Comparison of ENCODE assay signal across 1 cellular context in the genomic region with DNA sequence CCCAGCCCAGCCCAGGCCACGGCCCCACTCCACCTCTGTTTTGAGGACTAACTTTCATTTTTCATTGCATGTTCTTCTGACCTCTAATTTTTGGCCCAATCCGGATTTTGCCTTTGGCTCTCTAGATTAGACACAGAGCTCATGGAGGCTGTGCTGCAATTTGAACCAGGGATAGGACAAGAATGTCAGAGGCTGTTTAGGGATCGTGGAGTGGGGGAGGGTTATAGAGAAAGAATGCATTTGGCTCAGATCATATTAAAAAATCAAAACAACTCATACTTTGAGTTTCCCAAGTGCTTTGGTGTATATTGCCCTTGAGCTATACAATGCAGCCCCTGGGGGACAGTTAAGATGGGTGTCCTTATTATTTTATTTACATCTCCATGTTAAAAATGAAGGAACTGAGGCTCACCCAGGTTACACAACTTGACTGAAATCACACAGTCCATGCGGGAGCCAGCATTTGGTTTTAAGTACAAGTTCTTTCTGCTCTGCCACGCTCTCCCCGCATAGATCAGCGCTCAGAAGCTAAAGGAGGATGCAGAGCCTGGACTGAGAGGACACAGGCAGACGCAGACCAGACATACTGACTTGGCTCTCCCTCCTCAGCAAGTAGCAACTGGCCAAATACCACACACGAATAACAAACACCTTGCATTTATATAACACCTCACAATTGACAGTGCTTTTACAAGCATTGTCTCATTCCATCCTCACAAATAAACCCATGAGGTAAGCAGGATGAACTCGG.
TF ChIP-seq lines count a peak whose summit lies in the region.

No MANE protein-coding gene starts in this region.

TF ChIP-seq in HepG2, 621 proteins besides CTCF, POLR2A, EP300 and RAD21:
- TF ChIP-seq ZNF75D (CRISPR knock-in tag; IDR thresholded peaks at IDR 0.05; ENCODE audit: borderline replicate concordance): no peak
- TF ChIP-seq TCF7L2 (IDR thresholded peaks at IDR 0.05; ENCODE audit: low read depth, low read length): no peak
- TF ChIP-seq NCOA2 (CRISPR knock-in tag; IDR thresholded peaks at IDR 0.05): no peak
- no peak for TF ChIP-seq SP1 (IDR thresholded peaks at IDR 0.05)
- no peak for TF ChIP-seq SP1 (CRISPR knock-in tag; IDR thresholded peaks at IDR 0.05)
- TF ChIP-seq, protein P1, sequence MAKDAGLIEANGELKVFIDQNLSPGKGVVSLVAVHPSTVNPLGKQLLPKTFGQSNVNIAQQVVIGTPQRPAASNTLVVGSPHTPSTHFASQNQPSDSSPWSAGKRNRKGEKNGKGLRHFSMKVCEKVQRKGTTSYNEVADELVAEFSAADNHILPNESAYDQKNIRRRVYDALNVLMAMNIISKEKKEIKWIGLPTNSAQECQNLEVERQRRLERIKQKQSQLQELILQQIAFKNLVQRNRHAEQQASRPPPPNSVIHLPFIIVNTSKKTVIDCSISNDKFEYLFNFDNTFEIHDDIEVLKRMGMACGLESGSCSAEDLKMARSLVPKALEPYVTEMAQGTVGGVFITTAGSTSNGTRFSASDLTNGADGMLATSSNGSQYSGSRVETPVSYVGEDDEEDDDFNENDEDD (CRISPR knock-in tag; IDR thresholded peaks at IDR 0.05; ENCODE audit: borderline replicate concordance): no peak
- no peak for TF ChIP-seq ZNF780A (CRISPR knock-in tag; IDR thresholded peaks at IDR 0.05)
- TF ChIP-seq THAP11 (CRISPR knock-in tag; IDR thresholded peaks at IDR 0.05): no peak
- TF ChIP-seq TBX2 (CRISPR knock-in tag; IDR thresholded peaks at IDR 0.05; ENCODE audit: borderline replicate concordance): no peak
- TF ChIP-seq ZSCAN31 (CRISPR knock-in tag; IDR thresholded peaks at IDR 0.05; ENCODE audit: low read depth): no peak
- TF ChIP-seq, protein P2, sequence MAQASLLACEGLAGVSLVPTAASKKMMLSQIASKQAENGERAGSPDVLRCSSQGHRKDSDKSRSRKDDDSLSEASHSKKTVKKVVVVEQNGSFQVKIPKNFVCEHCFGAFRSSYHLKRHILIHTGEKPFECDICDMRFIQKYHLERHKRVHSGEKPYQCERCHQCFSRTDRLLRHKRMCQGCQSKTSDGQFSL (CRISPR knock-in tag; IDR thresholded peaks at IDR 0.05): no peak
- TF ChIP-seq ZKSCAN1 (IDR thresholded peaks at IDR 0.05; ENCODE audit: low read length): no peak
- no peak for TF ChIP-seq ZNF367 (CRISPR knock-in tag; IDR thresholded peaks at IDR 0.05; ENCODE audit: borderline replicate concordance)
- TF ChIP-seq CAMTA2 (CRISPR knock-in tag; IDR thresholded peaks at IDR 0.05; ENCODE audit: borderline replicate concordance): no peak
- no peak for TF ChIP-seq MLLT10 (CRISPR knock-in tag; IDR thresholded peaks at IDR 0.05)
- TF ChIP-seq, protein P3, sequence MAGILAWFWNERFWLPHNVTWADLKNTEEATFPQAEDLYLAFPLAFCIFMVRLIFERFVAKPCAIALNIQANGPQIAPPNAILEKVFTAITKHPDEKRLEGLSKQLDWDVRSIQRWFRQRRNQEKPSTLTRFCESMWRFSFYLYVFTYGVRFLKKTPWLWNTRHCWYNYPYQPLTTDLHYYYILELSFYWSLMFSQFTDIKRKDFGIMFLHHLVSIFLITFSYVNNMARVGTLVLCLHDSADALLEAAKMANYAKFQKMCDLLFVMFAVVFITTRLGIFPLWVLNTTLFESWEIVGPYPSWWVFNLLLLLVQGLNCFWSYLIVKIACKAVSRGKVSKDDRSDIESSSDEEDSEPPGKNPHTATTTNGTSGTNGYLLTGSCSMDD (CRISPR knock-in tag; IDR thresholded peaks at IDR 0.05): no peak
- no peak for TF ChIP-seq TBX3 (IDR thresholded peaks at IDR 0.05; ENCODE audit: borderline replicate concordance)
- no peak for TF ChIP-seq RFX1 (IDR thresholded peaks at IDR 0.05)
- TF ChIP-seq, protein P4, sequence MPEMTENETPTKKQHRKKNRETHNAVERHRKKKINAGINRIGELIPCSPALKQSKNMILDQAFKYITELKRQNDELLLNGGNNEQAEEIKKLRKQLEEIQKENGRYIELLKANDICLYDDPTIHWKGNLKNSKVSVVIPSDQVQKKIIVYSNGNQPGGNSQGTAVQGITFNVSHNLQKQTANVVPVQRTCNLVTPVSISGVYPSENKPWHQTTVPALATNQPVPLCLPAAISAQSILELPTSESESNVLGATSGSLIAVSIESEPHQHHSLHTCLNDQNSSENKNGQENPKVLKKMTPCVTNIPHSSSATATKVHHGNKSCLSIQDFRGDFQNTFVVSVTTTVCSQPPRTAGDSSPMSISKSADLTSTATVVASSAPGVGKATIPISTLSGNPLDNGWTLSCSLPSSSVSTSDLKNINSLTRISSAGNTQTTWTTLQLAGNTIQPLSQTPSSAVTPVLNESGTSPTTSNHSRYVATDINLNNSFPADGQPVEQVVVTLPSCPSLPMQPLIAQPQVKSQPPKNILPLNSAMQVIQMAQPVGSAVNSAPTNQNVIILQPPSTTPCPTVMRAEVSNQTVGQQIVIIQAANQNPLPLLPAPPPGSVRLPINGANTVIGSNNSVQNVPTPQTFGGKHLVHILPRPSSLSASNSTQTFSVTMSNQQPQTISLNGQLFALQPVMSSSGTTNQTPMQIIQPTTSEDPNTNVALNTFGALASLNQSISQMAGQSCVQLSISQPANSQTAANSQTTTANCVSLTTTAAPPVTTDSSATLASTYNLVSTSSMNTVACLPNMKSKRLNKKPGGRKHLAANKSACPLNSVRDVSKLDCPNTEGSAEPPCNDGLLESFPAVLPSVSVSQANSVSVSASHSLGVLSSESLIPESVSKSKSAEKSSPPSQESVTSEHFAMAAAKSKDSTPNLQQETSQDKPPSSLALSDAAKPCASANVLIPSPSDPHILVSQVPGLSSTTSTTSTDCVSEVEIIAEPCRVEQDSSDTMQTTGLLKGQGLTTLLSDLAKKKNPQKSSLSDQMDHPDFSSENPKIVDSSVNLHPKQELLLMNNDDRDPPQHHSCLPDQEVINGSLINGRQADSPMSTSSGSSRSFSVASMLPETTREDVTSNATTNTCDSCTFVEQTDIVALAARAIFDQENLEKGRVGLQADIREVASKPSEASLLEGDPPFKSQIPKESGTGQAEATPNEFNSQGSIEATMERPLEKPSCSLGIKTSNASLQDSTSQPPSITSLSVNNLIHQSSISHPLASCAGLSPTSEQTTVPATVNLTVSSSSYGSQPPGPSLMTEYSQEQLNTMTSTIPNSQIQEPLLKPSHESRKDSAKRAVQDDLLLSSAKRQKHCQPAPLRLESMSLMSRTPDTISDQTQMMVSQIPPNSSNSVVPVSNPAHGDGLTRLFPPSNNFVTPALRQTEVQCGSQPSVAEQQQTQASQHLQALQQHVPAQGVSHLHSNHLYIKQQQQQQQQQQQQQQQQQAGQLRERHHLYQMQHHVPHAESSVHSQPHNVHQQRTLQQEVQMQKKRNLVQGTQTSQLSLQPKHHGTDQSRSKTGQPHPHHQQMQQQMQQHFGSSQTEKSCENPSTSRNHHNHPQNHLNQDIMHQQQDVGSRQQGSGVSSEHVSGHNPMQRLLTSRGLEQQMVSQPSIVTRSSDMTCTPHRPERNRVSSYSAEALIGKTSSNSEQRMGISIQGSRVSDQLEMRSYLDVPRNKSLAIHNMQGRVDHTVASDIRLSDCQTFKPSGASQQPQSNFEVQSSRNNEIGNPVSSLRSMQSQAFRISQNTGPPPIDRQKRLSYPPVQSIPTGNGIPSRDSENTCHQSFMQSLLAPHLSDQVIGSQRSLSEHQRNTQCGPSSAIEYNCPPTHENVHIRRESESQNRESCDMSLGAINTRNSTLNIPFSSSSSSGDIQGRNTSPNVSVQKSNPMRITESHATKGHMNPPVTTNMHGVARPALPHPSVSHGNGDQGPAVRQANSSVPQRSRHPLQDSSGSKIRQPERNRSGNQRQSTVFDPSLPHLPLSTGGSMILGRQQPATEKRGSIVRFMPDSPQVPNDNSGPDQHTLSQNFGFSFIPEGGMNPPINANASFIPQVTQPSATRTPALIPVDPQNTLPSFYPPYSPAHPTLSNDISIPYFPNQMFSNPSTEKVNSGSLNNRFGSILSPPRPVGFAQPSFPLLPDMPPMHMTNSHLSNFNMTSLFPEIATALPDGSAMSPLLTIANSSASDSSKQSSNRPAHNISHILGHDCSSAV (CRISPR knock-in tag; IDR thresholded peaks at IDR 0.05; ENCODE audit: borderline replicate concordance): no peak
- TF ChIP-seq ZNF230 (CRISPR knock-in tag; IDR thresholded peaks at IDR 0.05): no peak
- TF ChIP-seq, protein P5, sequence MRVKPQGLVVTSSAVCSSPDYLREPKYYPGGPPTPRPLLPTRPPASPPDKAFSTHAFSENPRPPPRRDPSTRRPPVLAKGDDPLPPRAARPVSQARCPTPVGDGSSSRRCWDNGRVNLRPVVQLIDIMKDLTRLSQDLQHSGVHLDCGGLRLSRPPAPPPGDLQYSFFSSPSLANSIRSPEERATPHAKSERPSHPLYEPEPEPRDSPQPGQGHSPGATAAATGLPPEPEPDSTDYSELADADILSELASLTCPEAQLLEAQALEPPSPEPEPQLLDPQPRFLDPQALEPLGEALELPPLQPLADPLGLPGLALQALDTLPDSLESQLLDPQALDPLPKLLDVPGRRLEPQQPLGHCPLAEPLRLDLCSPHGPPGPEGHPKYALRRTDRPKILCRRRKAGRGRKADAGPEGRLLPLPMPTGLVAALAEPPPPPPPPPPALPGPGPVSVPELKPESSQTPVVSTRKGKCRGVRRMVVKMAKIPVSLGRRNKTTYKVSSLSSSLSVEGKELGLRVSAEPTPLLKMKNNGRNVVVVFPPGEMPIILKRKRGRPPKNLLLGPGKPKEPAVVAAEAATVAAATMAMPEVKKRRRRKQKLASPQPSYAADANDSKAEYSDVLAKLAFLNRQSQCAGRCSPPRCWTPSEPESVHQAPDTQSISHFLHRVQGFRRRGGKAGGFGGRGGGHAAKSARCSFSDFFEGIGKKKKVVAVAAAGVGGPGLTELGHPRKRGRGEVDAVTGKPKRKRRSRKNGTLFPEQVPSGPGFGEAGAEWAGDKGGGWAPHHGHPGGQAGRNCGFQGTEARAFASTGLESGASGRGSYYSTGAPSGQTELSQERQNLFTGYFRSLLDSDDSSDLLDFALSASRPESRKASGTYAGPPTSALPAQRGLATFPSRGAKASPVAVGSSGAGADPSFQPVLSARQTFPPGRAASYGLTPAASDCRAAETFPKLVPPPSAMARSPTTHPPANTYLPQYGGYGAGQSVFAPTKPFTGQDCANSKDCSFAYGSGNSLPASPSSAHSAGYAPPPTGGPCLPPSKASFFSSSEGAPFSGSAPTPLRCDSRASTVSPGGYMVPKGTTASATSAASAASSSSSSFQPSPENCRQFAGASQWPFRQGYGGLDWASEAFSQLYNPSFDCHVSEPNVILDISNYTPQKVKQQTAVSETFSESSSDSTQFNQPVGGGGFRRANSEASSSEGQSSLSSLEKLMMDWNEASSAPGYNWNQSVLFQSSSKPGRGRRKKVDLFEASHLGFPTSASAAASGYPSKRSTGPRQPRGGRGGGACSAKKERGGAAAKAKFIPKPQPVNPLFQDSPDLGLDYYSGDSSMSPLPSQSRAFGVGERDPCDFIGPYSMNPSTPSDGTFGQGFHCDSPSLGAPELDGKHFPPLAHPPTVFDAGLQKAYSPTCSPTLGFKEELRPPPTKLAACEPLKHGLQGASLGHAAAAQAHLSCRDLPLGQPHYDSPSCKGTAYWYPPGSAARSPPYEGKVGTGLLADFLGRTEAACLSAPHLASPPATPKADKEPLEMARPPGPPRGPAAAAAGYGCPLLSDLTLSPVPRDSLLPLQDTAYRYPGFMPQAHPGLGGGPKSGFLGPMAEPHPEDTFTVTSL (CRISPR knock-in tag; IDR thresholded peaks at IDR 0.05; ENCODE audit: borderline replicate concordance): no peak
